In the genomic region with DNA sequence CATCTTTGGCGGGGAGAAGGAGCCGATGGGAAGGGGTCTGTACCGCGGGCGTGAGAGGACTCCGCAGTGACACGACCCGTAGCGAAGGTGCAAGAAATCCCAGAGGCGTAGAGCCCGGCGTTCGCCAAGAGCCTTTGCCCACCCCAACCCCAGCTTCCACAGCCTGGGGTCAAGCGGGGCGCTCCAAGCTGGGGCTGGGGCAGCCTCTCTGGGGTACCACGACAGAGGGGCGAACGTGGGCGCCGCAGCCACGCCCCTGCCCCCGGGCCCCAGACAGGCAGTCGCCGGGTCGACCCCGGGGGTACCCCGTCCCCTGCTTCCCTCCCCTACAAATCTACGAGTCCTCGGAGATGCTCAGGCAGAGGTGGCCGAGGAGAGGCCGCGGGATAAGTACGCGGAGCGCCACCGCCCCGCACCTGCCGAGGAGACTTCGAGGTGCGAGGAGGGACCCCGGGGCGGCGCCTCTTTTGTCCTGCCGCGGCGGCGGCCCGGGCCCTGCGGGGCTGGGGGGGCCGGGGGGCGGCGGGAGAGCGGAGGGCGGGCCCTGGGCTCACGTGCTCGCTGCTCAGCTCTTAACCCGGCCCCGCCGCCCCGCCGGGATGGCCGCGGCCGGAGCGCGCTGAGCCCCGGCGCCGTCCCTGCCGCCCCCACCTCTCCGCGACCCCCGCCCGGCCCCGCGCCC, we compare ENCODE assay signal across 8 cellular contexts. TPM values are rescaled to one million over a fixed set of nuclear protein-coding genes. Genes with fewer than 3 reads are reported as not detected.
DNase-seq lines count a peak whose midpoint lies in the region; ATAC-seq and TF ChIP-seq lines count a peak whose summit lies in the region.

A gene with protein sequence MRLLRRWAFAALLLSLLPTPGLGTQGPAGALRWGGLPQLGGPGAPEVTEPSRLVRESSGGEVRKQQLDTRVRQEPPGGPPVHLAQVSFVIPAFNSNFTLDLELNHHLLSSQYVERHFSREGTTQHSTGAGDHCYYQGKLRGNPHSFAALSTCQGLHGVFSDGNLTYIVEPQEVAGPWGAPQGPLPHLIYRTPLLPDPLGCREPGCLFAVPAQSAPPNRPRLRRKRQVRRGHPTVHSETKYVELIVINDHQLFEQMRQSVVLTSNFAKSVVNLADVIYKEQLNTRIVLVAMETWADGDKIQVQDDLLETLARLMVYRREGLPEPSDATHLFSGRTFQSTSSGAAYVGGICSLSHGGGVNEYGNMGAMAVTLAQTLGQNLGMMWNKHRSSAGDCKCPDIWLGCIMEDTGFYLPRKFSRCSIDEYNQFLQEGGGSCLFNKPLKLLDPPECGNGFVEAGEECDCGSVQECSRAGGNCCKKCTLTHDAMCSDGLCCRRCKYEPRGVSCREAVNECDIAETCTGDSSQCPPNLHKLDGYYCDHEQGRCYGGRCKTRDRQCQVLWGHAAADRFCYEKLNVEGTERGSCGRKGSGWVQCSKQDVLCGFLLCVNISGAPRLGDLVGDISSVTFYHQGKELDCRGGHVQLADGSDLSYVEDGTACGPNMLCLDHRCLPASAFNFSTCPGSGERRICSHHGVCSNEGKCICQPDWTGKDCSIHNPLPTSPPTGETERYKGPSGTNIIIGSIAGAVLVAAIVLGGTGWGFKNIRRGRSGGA (plus strand): TSS at position 575 of the 682 bp plus-strand sequence. CDS start 212 bp downstream, outside the sequence.

- H3K4me1 Mint-ChIP-seq in dendritic cell treated with granulocyte-macrophage colony-stimulating factor and Interleukin-4, amounts not matched to agents 40 ng/mL and 50 ng/mL, for 4 days (ENCODE audit: low read depth), result no peaks in the 10 kb centered on the region
- no peaks in the 10 kb centered on the region for H3K4me1 Mint-ChIP-seq in natural killer cell

- ATAC-seq in natural killer cell, result peak; percentile 36 to 71 (median 67)
- ATAC-seq in HG03378 (IDR thresholded peaks at IDR 0.05; ENCODE audit: unreplicated experiment), result no peak
- no peak for ATAC-seq in GM18858 (IDR thresholded peaks at IDR 0.05; ENCODE audit: unreplicated experiment)

- intact Hi-C loops in dendritic cell treated with granulocyte-macrophage colony-stimulating factor and Interleukin-4, amounts not matched to agents 40 ng/mL and 50 ng/mL, for 4 days (cut with micrococcal nuclease), result no loop called here
- intact Hi-C loops in natural killer cell (cut with micrococcal nuclease), result no loop called here

- peak within 1 kb of the TSS; percentile 39 for H3K27ac ChIP-seq in C4-2B

- TF ChIP-seq CTCF in C4-2B (conservative IDR thresholded peaks at IDR 0.05) (no peak), natural killer cell (IDR thresholded peaks at IDR 0.05) (no peak)

- TF ChIP-seq RAD21 in Ishikawa (IDR thresholded peaks at IDR 0.05; ENCODE audit: low read depth), result no peak

- peaks cover 54% of the 10 kb centered on the region for H3K27me3 Mint-ChIP-seq in dendritic cell treated with granulocyte-macrophage colony-stimulating factor and Interleukin-4, amounts not matched to agents 40 ng/mL and 50 ng/mL, for 4 days
- H3K27me3 Mint-ChIP-seq in natural killer cell (ENCODE audit: low read depth in 2 of 2), result peaks cover 0 to 27% of the 10 kb centered on the region in 2 donors

- H3K36me3 Mint-ChIP-seq in dendritic cell treated with granulocyte-macrophage colony-stimulating factor and Interleukin-4, amounts not matched to agents 40 ng/mL and 50 ng/mL, for 4 days (ENCODE audit: low read depth), result no peaks in the 10 kb centered on the region
- H3K36me3 Mint-ChIP-seq in natural killer cell, result no peaks in the 10 kb centered on the region

- H3K9me3 Mint-ChIP-seq in dendritic cell treated with granulocyte-macrophage colony-stimulating factor and Interleukin-4, amounts not matched to agents 40 ng/mL and 50 ng/mL, for 4 days, result no peaks in the 10 kb centered on the region
- no peaks in the 10 kb centered on the region for H3K9me3 Mint-ChIP-seq in natural killer cell

- H3K4me3 Mint-ChIP-seq in dendritic cell treated with granulocyte-macrophage colony-stimulating factor and Interleukin-4, amounts not matched to agents 40 ng/mL and 50 ng/mL, for 4 days, result peak within 1 kb of the TSS; percentile 59
- peak within 1 kb of the TSS; percentile 78 for H3K4me3 Mint-ChIP-seq in natural killer cell

- no peak within 1 kb of the TSS for H3K27ac Mint-ChIP-seq in dendritic cell treated with granulocyte-macrophage colony-stimulating factor and Interleukin-4, amounts not matched to agents 40 ng/mL and 50 ng/mL, for 4 days
- H3K27ac Mint-ChIP-seq in natural killer cell, result no peak within 1 kb of the TSS

- DNase-seq in natural killer cell, result no peak
- no peak for DNase-seq in activated CD8-positive, alpha-beta memory T cell treated with anti-CD3 and anti-CD28 coated beads, Interleukin-2, amount 50 U/mL, for 4 hours
- DNase-seq in stimulated activated CD4-positive, alpha-beta T cell treated with anti-CD3 and anti-CD28 coated beads, Interleukin-4, amount 100 ng/mL, for 24 hours, result no peak

- no peak for TF ChIP-seq EP300 in Ishikawa (IDR thresholded peaks at IDR 0.05; ENCODE audit: borderline replicate concordance)

TF ChIP-seq in Ishikawa, 13 proteins besides CTCF, POLR2A, EP300 and RAD21:
- TF ChIP-seq, protein P1, sequence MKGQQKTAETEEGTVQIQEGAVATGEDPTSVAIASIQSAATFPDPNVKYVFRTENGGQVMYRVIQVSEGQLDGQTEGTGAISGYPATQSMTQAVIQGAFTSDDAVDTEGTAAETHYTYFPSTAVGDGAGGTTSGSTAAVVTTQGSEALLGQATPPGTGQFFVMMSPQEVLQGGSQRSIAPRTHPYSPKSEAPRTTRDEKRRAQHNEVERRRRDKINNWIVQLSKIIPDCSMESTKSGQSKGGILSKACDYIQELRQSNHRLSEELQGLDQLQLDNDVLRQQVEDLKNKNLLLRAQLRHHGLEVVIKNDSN (IDR thresholded peaks at IDR 0.05), result peak; percentile 66
- TF ChIP-seq TAF1 (IDR thresholded peaks at IDR 0.05; ENCODE audit: low read depth), result no peak
- TF ChIP-seq YY1 (IDR thresholded peaks at IDR 0.05; ENCODE audit: low read depth), result no peak
- TF ChIP-seq, protein P2, sequence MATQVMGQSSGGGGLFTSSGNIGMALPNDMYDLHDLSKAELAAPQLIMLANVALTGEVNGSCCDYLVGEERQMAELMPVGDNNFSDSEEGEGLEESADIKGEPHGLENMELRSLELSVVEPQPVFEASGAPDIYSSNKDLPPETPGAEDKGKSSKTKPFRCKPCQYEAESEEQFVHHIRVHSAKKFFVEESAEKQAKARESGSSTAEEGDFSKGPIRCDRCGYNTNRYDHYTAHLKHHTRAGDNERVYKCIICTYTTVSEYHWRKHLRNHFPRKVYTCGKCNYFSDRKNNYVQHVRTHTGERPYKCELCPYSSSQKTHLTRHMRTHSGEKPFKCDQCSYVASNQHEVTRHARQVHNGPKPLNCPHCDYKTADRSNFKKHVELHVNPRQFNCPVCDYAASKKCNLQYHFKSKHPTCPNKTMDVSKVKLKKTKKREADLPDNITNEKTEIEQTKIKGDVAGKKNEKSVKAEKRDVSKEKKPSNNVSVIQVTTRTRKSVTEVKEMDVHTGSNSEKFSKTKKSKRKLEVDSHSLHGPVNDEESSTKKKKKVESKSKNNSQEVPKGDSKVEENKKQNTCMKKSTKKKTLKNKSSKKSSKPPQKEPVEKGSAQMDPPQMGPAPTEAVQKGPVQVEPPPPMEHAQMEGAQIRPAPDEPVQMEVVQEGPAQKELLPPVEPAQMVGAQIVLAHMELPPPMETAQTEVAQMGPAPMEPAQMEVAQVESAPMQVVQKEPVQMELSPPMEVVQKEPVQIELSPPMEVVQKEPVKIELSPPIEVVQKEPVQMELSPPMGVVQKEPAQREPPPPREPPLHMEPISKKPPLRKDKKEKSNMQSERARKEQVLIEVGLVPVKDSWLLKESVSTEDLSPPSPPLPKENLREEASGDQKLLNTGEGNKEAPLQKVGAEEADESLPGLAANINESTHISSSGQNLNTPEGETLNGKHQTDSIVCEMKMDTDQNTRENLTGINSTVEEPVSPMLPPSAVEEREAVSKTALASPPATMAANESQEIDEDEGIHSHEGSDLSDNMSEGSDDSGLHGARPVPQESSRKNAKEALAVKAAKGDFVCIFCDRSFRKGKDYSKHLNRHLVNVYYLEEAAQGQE (IDR thresholded peaks at IDR 0.05; ENCODE audit: low read depth), result no peak
- TF ChIP-seq TEAD4 (IDR thresholded peaks at IDR 0.05), result no peak
- no peak for TF ChIP-seq CREB1 (IDR thresholded peaks at IDR 0.05; ENCODE audit: low read depth)
- TF ChIP-seq NFIC (IDR thresholded peaks at IDR 0.05), result no peak
- TF ChIP-seq FOXM1 (IDR thresholded peaks at IDR 0.05; ENCODE audit: borderline replicate concordance, low read depth), result no peak
- peak; percentile 30; the same call in 1 of the 2 replicates for TF ChIP-seq ZBTB7A (IDR thresholded peaks at IDR 0.05; ENCODE audit: low read depth)
- TF ChIP-seq, protein P3, sequence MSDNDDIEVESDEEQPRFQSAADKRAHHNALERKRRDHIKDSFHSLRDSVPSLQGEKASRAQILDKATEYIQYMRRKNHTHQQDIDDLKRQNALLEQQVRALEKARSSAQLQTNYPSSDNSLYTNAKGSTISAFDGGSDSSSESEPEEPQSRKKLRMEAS (IDR thresholded peaks at IDR 0.05), result 0 out of 2 replicates have a peak, but pooled peaks have one; percentile 11
- no peak for TF ChIP-seq EGR1 (IDR thresholded peaks at IDR 0.05)
- TF ChIP-seq CEBPB (IDR thresholded peaks at IDR 0.05), result no peak
- no peak for TF ChIP-seq TCF12 (IDR thresholded peaks at IDR 0.05; ENCODE audit: low read depth)

RNA-seq across cellular contexts. Expression of the gene that starts here (rescaled TPM):
- total RNA-seq in natural killer cell, result under 1 TPM; 0.18 to 0.28 (median 0.28) TPM

Comparison
In these comparisons a context has a peak if more than half of its experiments do, and no peak if none do; other contexts are left out.
1. Peak in ATAC-seq in natural killer cell; RNA of the gene not detected or under 1 TPM.